29 cellular contexts compared by ENCODE assay signal in genomic region chr20:35066194-35066593, GRCh38.
"Had no signal": no experiment of that assay in that cellular context is flagged by ENCODE, and none has a peak within 500 bp of the region (broad histone marks: within the 10 kb centered on the region; RNA-seq: fewer than 3 reads in every experiment).

No MANE protein-coding gene starts in this region.

- H3K27ac ChIP-seq: gastroesophageal sphincter, neural progenitor cell, parathyroid adenoma, psoas muscle, spleen, testis, transverse colon, uterus, VCaP had no signal

- H3K4me2 ChIP-seq: neural progenitor cell had no signal

- H3K27ac Mint-ChIP-seq: activated naive CD4-positive, alpha-beta T cell treated with anti-CD3 and anti-CD28 coated beads, Interleukin-2, amount 50 U/mL, for 72 hours; mesothelial cell of epicardium; neural progenitor cell had no signal

- DNase-seq: activated CD4-positive, alpha-beta memory T cell treated with anti-CD3 and anti-CD28 coated beads for 36 hours; activated CD4-positive, alpha-beta T cell treated with anti-CD3 and anti-CD28 coated beads for 48 hours; activated gamma-delta T cell treated with Interleukin-2 at 50 U/mL for 16 hours; activated T-cell treated with anti-CD3 and anti-CD28 coated beads, Interleukin-2, amount 50 U/mL, for 4 hours; anterior cingulate cortex; dermis blood vessel endothelial cell; effector CD8-positive, alpha-beta T cell; head of caudate nucleus; hippocampal formation; immature natural killer cell; kidney; left colon; naive B cell; occipital lobe; psoas muscle; spleen; stimulated activated naive CD8-positive, alpha-beta T cell treated with anti-CD3 and anti-CD28 coated beads, Interleukin-15, Interleukin-2, amounts not matched to agents 100 U/mL and 50 U/mL, for 24 hours; testis; transverse colon; uterus had no signal

- H3K36me3 ChIP-seq: neural progenitor cell, uterus had no signal

- H3K27me3 Mint-ChIP-seq: activated CD4-positive, alpha-beta memory T cell treated with anti-CD3 and anti-CD28 coated beads for 36 hours; activated T-helper 17 cell treated with anti-CD3 and anti-CD28 coated beads, Interleukin-2, amount 50 U/mL, for 72 hours; naive B cell had no signal

- H3K9me3 Mint-ChIP-seq: activated CD4-positive, alpha-beta memory T cell treated with anti-CD3 and anti-CD28 coated beads for 36 hours; activated naive CD4-positive, alpha-beta T cell treated with anti-CD3 and anti-CD28 coated beads, Interleukin-2, amount 50 U/mL, for 72 hours; activated T-cell treated with anti-CD3 and anti-CD28 coated beads, Interleukin-2, amount 50 U/mL, for 4 hours; activated T-helper 17 cell treated with anti-CD3 and anti-CD28 coated beads, Interleukin-2, amount 50 U/mL, for 72 hours; immature natural killer cell; naive B cell; neural progenitor cell had no signal

- FAIRE-seq: colon, kidney had no signal

- H3K4me1 Mint-ChIP-seq: mesothelial cell of epicardium, neural progenitor cell had no signal

- H3K36me3 Mint-ChIP-seq: naive B cell had no signal

- H3K9me3 ChIP-seq: gastroesophageal sphincter, psoas muscle, spleen, testis, transverse colon, uterus had no signal

- H3K4me3 ChIP-seq: gastroesophageal sphincter, neural progenitor cell, psoas muscle, spleen, testis, transverse colon, uterus had no signal

- H3K4me3 Mint-ChIP-seq: activated CD4-positive, alpha-beta memory T cell treated with anti-CD3 and anti-CD28 coated beads for 36 hours; activated T-cell treated with anti-CD3 and anti-CD28 coated beads, Interleukin-2, amount 50 U/mL, for 4 hours; activated T-helper 17 cell treated with anti-CD3 and anti-CD28 coated beads, Interleukin-2, amount 50 U/mL, for 72 hours; immature natural killer cell; mesothelial cell of epicardium; naive B cell; neural progenitor cell had no signal

- H3K4me1 ChIP-seq: neural progenitor cell, parathyroid adenoma had no signal

- H3K9ac ChIP-seq: neural progenitor cell, parathyroid adenoma had no signal

- H2AFZ ChIP-seq: neural progenitor cell, parathyroid adenoma had no signal

- H3K27me3 ChIP-seq: gastroesophageal sphincter, neural progenitor cell, spleen, testis, transverse colon, uterus had no signal

- ATAC-seq: activated CD4-positive, CD25-positive, alpha-beta regulatory T cell treated with anti-CD3 and anti-CD28 coated beads, Interleukin-2, amount 50 U/mL, for 24 hours; activated naive CD4-positive, alpha-beta T cell treated with anti-CD3 and anti-CD28 coated beads, Interleukin-2, amount 50 U/mL, for 72 hours; activated T-cell treated with anti-CD3 and anti-CD28 coated beads, Interleukin-2, amount 50 U/mL, for 4 hours; gastroesophageal sphincter; left colon; stimulated activated naive CD8-positive, alpha-beta T cell treated with anti-CD3 and anti-CD28 coated beads, Interleukin-15, Interleukin-2, amounts not matched to agents 100 U/mL and 50 U/mL, for 24 hours had no signal
